In the genomic region with DNA sequence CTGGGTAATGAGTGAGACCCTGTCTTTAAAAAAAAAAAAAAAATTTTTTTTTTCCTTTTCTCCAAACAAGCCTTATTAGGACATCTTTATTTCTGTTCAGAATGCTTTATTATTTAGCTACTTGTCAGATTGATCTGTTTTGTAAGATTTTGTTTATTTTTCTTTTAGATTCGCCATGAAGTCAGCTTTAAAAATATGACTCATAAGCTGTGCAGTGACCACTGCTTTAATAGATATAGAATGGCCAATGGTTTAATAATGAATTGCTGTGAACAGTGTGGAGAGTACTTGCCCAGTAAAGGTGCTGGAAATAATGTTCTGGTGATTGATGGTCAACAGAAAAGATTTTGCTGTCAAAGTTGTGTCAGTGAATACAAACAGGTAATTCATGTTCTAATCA, we compare ENCODE assay signal across 1 cellular context.
TF ChIP-seq lines count a peak whose summit lies in the region.

No MANE protein-coding gene starts in this region.

TF ChIP-seq in IMR-90, 13 proteins besides CTCF, POLR2A, EP300 and RAD21:
- TF ChIP-seq ELK1 (IDR thresholded peaks at IDR 0.05; ENCODE audit: borderline replicate concordance, low read depth, low read length) (no peak), MAFK (IDR thresholded peaks at IDR 0.05; ENCODE audit: low read depth, low read length) (0 out of 2 replicates have a peak, but pooled peaks have one; percentile 4), FOS (IDR thresholded peaks at IDR 0.05; ENCODE audit: low read depth, low read length) (peak; percentile 46; the same call in 1 of the 2 replicates)
